10 cellular contexts compared by ENCODE assay signal in genomic region chr13:24267283-24267682, GRCh38. TPM values are rescaled to one million over a fixed set of nuclear protein-coding genes. Genes with fewer than 3 reads are reported as not detected.
DNase-seq lines count a peak whose midpoint lies in the region; ATAC-seq, FAIRE-seq and TF ChIP-seq lines count a peak whose summit lies in the region.
"Had no signal": no experiment of that assay in that cellular context is flagged by ENCODE, and none has a peak within 500 bp of the region (broad histone marks: within the 10 kb centered on the region; RNA-seq: fewer than 3 reads in every experiment).

No MANE protein-coding gene starts in this region.

- H3K9me3 ChIP-seq in neutrophil, result no peaks in the 10 kb centered on the region

- no peak for ATAC-seq in GM18505 (IDR thresholded peaks at IDR 0.05; ENCODE audit: unreplicated experiment)

- in situ Hi-C loops in ACHN (cut with HindIII; ENCODE audit: low pct_ligation_motif_present, low pct_unique_long_range_greater_than_20kb, low sequenced_read_pairs), result no loop called here

- DNase-seq in ACHN, result peak; percentile 44
- no peak for DNase-seq in GM19239 (ENCODE audit: insufficient read length, low spot score)
- peak; percentile 42 for DNase-seq in choroid plexus epithelial cell (ENCODE audit: low read depth)
- DNase-seq in MV-4-11 (lab: John Stamatoyannopoulos, UW), result no peak
- no peak for DNase-seq in Ammon's horn (ENCODE audit: low spot score)
- no peak for DNase-seq in mucosa of gallbladder (ENCODE audit: low spot score)
- DNase-seq: NCI-H187 treated with DMSO at 0.1 percent for 48 hours, retina had no signal

- peak; percentile 79 for FAIRE-seq in GM19239 (lab: Jason Lieb, UNC)

- H3K27ac ChIP-seq in neutrophil, result peak overlapping the region; percentile 71

- no peak overlapping the region for H3K4me3 ChIP-seq in choroid plexus epithelial cell (ENCODE audit: low read depth, low read length)
- H3K4me3 ChIP-seq in neutrophil (ENCODE audit: low read depth in 1 of 2, low read length in 1 of 2), result peak overlapping the region; percentile 6 to 26

- no peak for TF ChIP-seq POLR2A in GM18505 (IDR thresholded peaks at IDR 0.05; ENCODE audit: borderline replicate concordance, extremely low read depth, insufficient read depth, insufficient read length)

- TF ChIP-seq CTCF in choroid plexus epithelial cell (conservative IDR thresholded peaks at IDR 0.05; ENCODE audit: low read depth, low read length) (no peak), neutrophil (IDR thresholded peaks at IDR 0.05) (no peak)

- H3K36me3 ChIP-seq in neutrophil, result no peaks in the 10 kb centered on the region

- peaks cover 29 to 40% of the 10 kb centered on the region in 2 experiments for H3K4me1 ChIP-seq in neutrophil (ENCODE audit: control insufficient read depth in 1 of 2, insufficient read depth in 1 of 2, low read depth in 1 of 2, low read length in 1 of 2)

- no peaks in the 10 kb centered on the region for H3K27me3 ChIP-seq in neutrophil

RNA-seq across cellular contexts. Expression of gene C1QTNF9, which starts 42.1 kb away (rescaled TPM):
- total RNA-seq in mucosa of gallbladder, result 0.14 TPM

Comparison
In these comparisons a context has a peak if more than half of its experiments do, and no peak if none do; other contexts are left out.
1. DNase-seq: peak in ACHN (single experiment) and choroid plexus epithelial cell (single experiment); none in GM19239 (single experiment), MV-4-11 (single experiment), Ammon's horn (single experiment) and mucosa of gallbladder (single experiment).